In the genomic region with DNA sequence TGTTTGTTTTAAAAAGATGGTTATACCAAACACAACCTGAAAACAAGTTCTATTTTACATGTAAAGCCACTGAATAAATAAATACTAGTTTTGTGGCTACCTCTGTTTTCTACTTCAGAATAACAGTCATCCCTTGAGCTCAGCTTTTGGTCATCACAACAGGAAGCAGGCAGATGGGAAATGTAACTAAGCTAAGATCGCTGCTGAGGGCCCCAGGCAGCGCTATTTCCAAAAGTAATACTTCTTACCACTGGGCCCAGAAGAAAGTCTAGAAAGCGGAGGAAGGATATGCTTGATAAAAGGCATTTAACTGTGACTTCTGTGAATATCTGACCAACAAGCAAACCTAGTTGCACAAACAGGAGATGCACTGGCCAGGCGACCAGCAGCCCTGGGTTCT, we compare ENCODE assay signal across 12 cellular contexts.
DNase-seq lines count a peak whose midpoint lies in the region; ATAC-seq and TF ChIP-seq lines count a peak whose summit lies in the region.
"Had no signal": no experiment of that assay in that cellular context is flagged by ENCODE, and none has a peak within 500 bp of the region (broad histone marks: within the 10 kb centered on the region; RNA-seq: fewer than 3 reads in every experiment).

No MANE protein-coding gene starts in this region.

- peak overlapping the region; percentile 94 for H3K27ac Mint-ChIP-seq in CD4-positive, alpha-beta T cell
- H3K27ac Mint-ChIP-seq in activated T-helper 1 cell treated with anti-CD3 and anti-CD28 coated beads, Interleukin-12 subunit alpha, Interleukin-12 subunit beta, Interleukin-2, Interleukin-4 antibody, amounts not matched to agents 30 ng/mL and 10 ng/mL and 1 ng/mL, durations not matched to agents 14 hours and 24 hours and 36 hours: peak overlapping the region; percentile 86
- peak overlapping the region; percentile 79 to 99 (median 94) for H3K27ac Mint-ChIP-seq in naive thymus-derived CD8-positive, alpha-beta T cell

- peaks cover 89% of the 10 kb centered on the region for H3K4me1 Mint-ChIP-seq in CD4-positive, alpha-beta T cell (ENCODE audit: low read depth)
- H3K4me1 Mint-ChIP-seq in activated T-helper 1 cell treated with anti-CD3 and anti-CD28 coated beads, Interleukin-12 subunit alpha, Interleukin-12 subunit beta, Interleukin-2, Interleukin-4 antibody, amounts not matched to agents 30 ng/mL and 10 ng/mL and 1 ng/mL, durations not matched to agents 14 hours and 24 hours and 36 hours (ENCODE audit: low read depth): peaks cover 76% of the 10 kb centered on the region
- peaks cover 54 to 95% (median 91%) of the 10 kb centered on the region in 4 donors for H3K4me1 Mint-ChIP-seq in naive thymus-derived CD8-positive, alpha-beta T cell

- POLR2A ChIA-PET in CD4-positive, alpha-beta T cell (lab: Charles Lee): interaction anchor here (0.8 to 7.8 kb wide), 13 partner anchors 10 to 102 kb away, joined by 3 to 100 read pairs (median 4); a partner anchor contains a TSS
- POLR2A ChIA-PET in naive thymus-derived CD8-positive, alpha-beta T cell (lab: Charles Lee): interaction anchor here (1.0 to 12.1 kb wide), 12 partner anchors 11 to 98 kb away, joined by 3 to 187 read pairs (median 12); a partner anchor contains a TSS

- H3K27me3 Mint-ChIP-seq in CD4-positive, alpha-beta T cell: no peaks in the 10 kb centered on the region
- H3K27me3 Mint-ChIP-seq in activated T-helper 1 cell treated with anti-CD3 and anti-CD28 coated beads, Interleukin-12 subunit alpha, Interleukin-12 subunit beta, Interleukin-2, Interleukin-4 antibody, amounts not matched to agents 30 ng/mL and 10 ng/mL and 1 ng/mL, durations not matched to agents 14 hours and 24 hours and 36 hours (ENCODE audit: insufficient read depth): no peaks in the 10 kb centered on the region
- H3K27me3 Mint-ChIP-seq in naive thymus-derived CD8-positive, alpha-beta T cell: no peaks in the 10 kb centered on the region

- peaks cover 58% of the 10 kb centered on the region for H3K4me1 ChIP-seq in vagina

- no peaks in the 10 kb centered on the region for H3K27me3 ChIP-seq in CD4-positive, alpha-beta T cell (ENCODE audit: control insufficient read depth, insufficient read depth, low read length)
- H3K27me3 ChIP-seq in HL-60 (ENCODE audit: insufficient read depth, poor library complexity, severe bottlenecking) (no peaks in the 10 kb centered on the region), vagina (no peaks in the 10 kb centered on the region)

- H3K4me3 ChIP-seq in HL-60 (replicated peaks; ENCODE audit: insufficient read depth, low read length) (no peak overlapping the region), vagina (no peak overlapping the region)
- H3K4me3 ChIP-seq: HAP-1 had no signal

- no peaks in the 10 kb centered on the region for H3K9me3 ChIP-seq in CD4-positive, alpha-beta T cell (ENCODE audit: control insufficient read depth, low read length)
- H3K9me3 ChIP-seq in vagina: no peaks in the 10 kb centered on the region
- H3K9me3 ChIP-seq: HAP-1 had no signal

- no peak for TF ChIP-seq POLR2A in vagina (IDR thresholded peaks at IDR 0.05)

- CTCF ChIA-PET in CD4-positive, alpha-beta T cell (lab: Charles Lee): interaction anchor here (0.8 to 3.3 kb wide), 4 partner anchors 11 to 113 kb away, joined by 3 to 15 read pairs (median 6); no protein-coding TSS in a partner anchor

- no peaks in the 10 kb centered on the region for H3K9me3 Mint-ChIP-seq in CD4-positive, alpha-beta T cell
- H3K9me3 Mint-ChIP-seq in activated T-helper 1 cell treated with anti-CD3 and anti-CD28 coated beads, Interleukin-12 subunit alpha, Interleukin-12 subunit beta, Interleukin-2, Interleukin-4 antibody, amounts not matched to agents 30 ng/mL and 10 ng/mL and 1 ng/mL, durations not matched to agents 14 hours and 24 hours and 36 hours: no peaks in the 10 kb centered on the region
- no peaks in the 10 kb centered on the region for H3K9me3 Mint-ChIP-seq in naive thymus-derived CD8-positive, alpha-beta T cell

- H3K36me3 ChIP-seq in vagina: peaks cover 0 to 4% of the 10 kb centered on the region in 2 donors
- H3K36me3 ChIP-seq: HAP-1 had no signal

- DNase-seq in CD4-positive, alpha-beta T cell: no peak
- DNase-seq in HL-60 (ENCODE audit: low read depth in 1 of 2, low spot score in 1 of 2) (no peak), iPS-NIHi7 (ENCODE audit: extremely low spot score) (no peak), vagina (ENCODE audit: extremely low spot score in 2 of 2) (no peak), NCI-H446 treated with DMSO at 0.1 percent for 48 hours (lab: John Stamatoyannopoulos, UW) (no peak)
- DNase-seq in activated T-helper 1 cell treated with anti-CD3 and anti-CD28 coated beads, Interleukin-12 subunit alpha, Interleukin-12 subunit beta, Interleukin-2, Interleukin-4 antibody, amounts not matched to agents 30 ng/mL and 10 ng/mL and 1 ng/mL, durations not matched to agents 14 hours and 24 hours and 36 hours (ENCODE audit: low spot score): no peak
- no peak for DNase-seq in naive thymus-derived CD8-positive, alpha-beta T cell
- DNase-seq: activated CD8-positive, alpha-beta memory T cell treated with anti-CD3 and anti-CD28 coated beads, Interleukin-2, amount 50 U/mL, for 48 hours; nephron progenitor cell had no signal

- ATAC-seq in CD4-positive, alpha-beta T cell (ENCODE audit: poor library complexity): no peak
- no peak for ATAC-seq in naive thymus-derived CD8-positive, alpha-beta T cell
- ATAC-seq in HG03135 (IDR thresholded peaks at IDR 0.05; ENCODE audit: unreplicated experiment): no peak
- ATAC-seq: sciatic nerve had no signal

- peak overlapping the region; percentile 74 for H3K27ac ChIP-seq in CD4-positive, alpha-beta T cell (ENCODE audit: low read depth, low read length)
- H3K27ac ChIP-seq in HL-60 (replicated peaks) (peak overlapping the region; percentile 59; the same call in 1 of the 2 replicates), vagina (no peak overlapping the region)

- peak overlapping the region; percentile 61 for H3K4me3 Mint-ChIP-seq in CD4-positive, alpha-beta T cell
- peak overlapping the region; percentile 62 for H3K4me3 Mint-ChIP-seq in activated T-helper 1 cell treated with anti-CD3 and anti-CD28 coated beads, Interleukin-12 subunit alpha, Interleukin-12 subunit beta, Interleukin-2, Interleukin-4 antibody, amounts not matched to agents 30 ng/mL and 10 ng/mL and 1 ng/mL, durations not matched to agents 14 hours and 24 hours and 36 hours
- H3K4me3 Mint-ChIP-seq in naive thymus-derived CD8-positive, alpha-beta T cell: peak overlapping the region; percentile 47 to 90 (median 85)
- H3K4me3 Mint-ChIP-seq: nephron progenitor cell had no signal

- peaks cover 56% of the 10 kb centered on the region for H3K36me3 Mint-ChIP-seq in CD4-positive, alpha-beta T cell (ENCODE audit: low read depth)
- peaks cover 14% of the 10 kb centered on the region for H3K36me3 Mint-ChIP-seq in activated T-helper 1 cell treated with anti-CD3 and anti-CD28 coated beads, Interleukin-12 subunit alpha, Interleukin-12 subunit beta, Interleukin-2, Interleukin-4 antibody, amounts not matched to agents 30 ng/mL and 10 ng/mL and 1 ng/mL, durations not matched to agents 14 hours and 24 hours and 36 hours (ENCODE audit: low read depth)
- H3K36me3 Mint-ChIP-seq in naive thymus-derived CD8-positive, alpha-beta T cell: peaks cover 2 to 40% (median 7%) of the 10 kb centered on the region in 3 donors

- intact Hi-C loops in CD4-positive, alpha-beta T cell (cut with DNase I, micrococcal nuclease): loop anchor here (1.0 to 5.0 kb wide), 4 partner anchors 11 to 102 kb away; no protein-coding TSS in a partner anchor
- intact Hi-C loops in activated T-helper 1 cell treated with anti-CD3 and anti-CD28 coated beads, Interleukin-12 subunit alpha, Interleukin-12 subunit beta, Interleukin-2, Interleukin-4 antibody, amounts not matched to agents 30 ng/mL and 10 ng/mL and 1 ng/mL, durations not matched to agents 14 hours and 24 hours and 36 hours (cut with micrococcal nuclease): loop anchor here (1.0 to 10.0 kb wide), 8 partner anchors 8 to 460 kb away; a partner anchor contains a TSS
- intact Hi-C loops in vagina (cut with DNase I): no loop called here

- no peak for TF ChIP-seq CTCF in CD4-positive, alpha-beta T cell (IDR thresholded peaks at IDR 0.05)
- TF ChIP-seq CTCF in HL-60 (IDR thresholded peaks at IDR 0.05; ENCODE audit: insufficient read depth, low read length) (no peak), vagina (IDR thresholded peaks at IDR 0.05) (no peak)
